9 cellular contexts compared by ENCODE assay signal in the genomic region with DNA sequence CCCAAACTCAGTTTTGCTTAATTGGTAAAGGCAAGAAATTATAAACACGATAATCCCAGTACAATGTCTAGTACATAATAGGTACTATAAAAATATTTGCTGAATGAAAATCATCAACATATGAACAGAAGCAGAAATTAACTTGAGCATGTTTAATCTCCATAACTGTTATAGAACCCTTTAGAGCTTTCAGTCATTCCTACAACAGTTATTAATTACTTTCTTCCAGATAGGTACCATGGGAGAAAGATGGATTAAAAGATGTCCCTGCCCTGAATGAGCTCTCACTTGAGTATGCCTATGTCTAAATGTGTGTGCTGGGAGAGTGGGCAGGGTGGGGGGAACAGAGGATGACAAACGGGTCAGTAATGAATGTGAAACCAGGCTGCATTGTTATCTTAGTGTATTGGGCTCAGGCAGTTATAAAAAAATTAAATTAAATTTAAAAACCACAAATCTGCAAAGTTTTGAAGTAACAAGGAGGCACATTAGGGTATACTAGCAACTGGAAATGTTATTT. TPM values are rescaled to one million over a fixed set of nuclear protein-coding genes. Genes with fewer than 3 reads are reported as not detected.
DNase-seq lines count a peak whose midpoint lies in the region; ATAC-seq, FAIRE-seq and TF ChIP-seq lines count a peak whose summit lies in the region.
"Had no signal": no experiment of that assay in that cellular context is flagged by ENCODE, and none has a peak within 500 bp of the region (broad histone marks: within the 10 kb centered on the region; RNA-seq: fewer than 3 reads in every experiment).

No MANE protein-coding gene starts in this region.

- no peaks in the 10 kb centered on the region for H3K27me3 Mint-ChIP-seq in activated naive CD8-positive, alpha-beta T cell treated with anti-CD3 and anti-CD28 coated beads for 36 hours

- H3K27ac ChIP-seq in heart left ventricle, result peak overlapping the region; percentile 18 to 97 (median 94)
- no peak overlapping the region for H3K27ac ChIP-seq in HepG2 (ENCODE audit: extremely low read length, insufficient read depth, low read length)
- peak overlapping the region; percentile 88 for H3K27ac ChIP-seq in upper lobe of right lung

- peak overlapping the region in 11 of 12 donors; percentile 75 to 96 (median 83) for H3K4me3 ChIP-seq in heart left ventricle
- H3K4me3 ChIP-seq in HepG2 (replicated peaks in 1 of 3; ENCODE audit: insufficient read depth in 1 of 3, low read depth in 2 of 3, low read length in 3 of 3), result peak overlapping the region in 1 of 3 experiments; percentile 97; a peak in 3 of 6 replicates
- peak overlapping the region; percentile 79 for H3K4me3 ChIP-seq in upper lobe of right lung

- peak overlapping the region; percentile 90 for H3K4me2 ChIP-seq in HepG2 (ENCODE audit: low read depth, low read length)

- H3K4me1 ChIP-seq in heart left ventricle (peaks cover 9 to 82% (median 51%) of the 10 kb centered on the region in 12 donors), HepG2 (ENCODE audit: insufficient read depth, low read length) (peaks cover 43% of the 10 kb centered on the region), upper lobe of right lung (peaks cover 52% of the 10 kb centered on the region)

- H3K9ac ChIP-seq in HepG2 (ENCODE audit: insufficient read depth, low read depth, low read length), result no peak overlapping the region

- CTCF ChIA-PET in HepG2 (lab: Yijun Ruan, JAX; ENCODE audit: low intra/inter-chr PET ratio, low total read pairs), result no interaction called here

- H3K79me2 ChIP-seq in HepG2 (ENCODE audit: insufficient read depth, low read length), result peaks cover 66% of the 10 kb centered on the region

- no peak for TF ChIP-seq RAD21 in HepG2 (CRISPR knock-in tag; IDR thresholded peaks at IDR 0.05)

- no peaks in the 10 kb centered on the region for H3K27me3 ChIP-seq in heart left ventricle
- no peaks in the 10 kb centered on the region for H3K27me3 ChIP-seq in HepG2 (ENCODE audit: control insufficient read depth in 1 of 2, insufficient read depth in 2 of 2, low read length in 2 of 2)
- no peaks in the 10 kb centered on the region for H3K27me3 ChIP-seq in upper lobe of right lung

- H3K4me1 Mint-ChIP-seq in activated naive CD8-positive, alpha-beta T cell treated with anti-CD3 and anti-CD28 coated beads for 36 hours, result peaks cover 54% of the 10 kb centered on the region

- peaks cover 4% of the 10 kb centered on the region for H3K36me3 Mint-ChIP-seq in activated naive CD8-positive, alpha-beta T cell treated with anti-CD3 and anti-CD28 coated beads for 36 hours

- intact Hi-C loops in heart left ventricle (cut with DNase I), result loop anchor here in 8 of 10 donors (5.0 to 10.0 kb wide), 10 partner anchors 44 to 552 kb away; a partner anchor contains a TSS
- intact Hi-C loops in Right ventricle myocardium inferior (cut with DNase I), result loop anchor here (5.0 kb wide), 2 partner anchors 94 to 106 kb away; no protein-coding TSS in a partner anchor
- intact Hi-C loops in HepG2 (cut with micrococcal nuclease; ENCODE audit: unreplicated experiment), result no loop called here
- intact Hi-C loops in upper lobe of right lung (cut with DNase I), result no loop called here

- H3K4me3 Mint-ChIP-seq in activated naive CD8-positive, alpha-beta T cell treated with anti-CD3 and anti-CD28 coated beads for 36 hours, result peak overlapping the region; percentile 47

- TF ChIP-seq POLR2A in heart left ventricle (IDR thresholded peaks at IDR 0.05) (no peak), HepG2 (IDR thresholded peaks at IDR 0.05; ENCODE audit: insufficient read depth in 1 of 2, low read depth in 2 of 2, low read length in 2 of 2) (no peak)

- H3K9me3 ChIP-seq in heart left ventricle (no peaks in the 10 kb centered on the region), HepG2 (ENCODE audit: low read length) (no peaks in the 10 kb centered on the region), upper lobe of right lung (no peaks in the 10 kb centered on the region)

- peaks cover 3% of the 10 kb centered on the region; the same call in 1 of the 2 replicates for H4K20me1 ChIP-seq in HepG2 (ENCODE audit: insufficient read depth, low read length)

- BruUV-seq in HepG2 (replicated peaks; lab: Mats Ljungman, UMichigan), result TSS peak; percentile 44

- DNase-seq in heart left ventricle (no peak), Right ventricle myocardium inferior (ENCODE audit: missing footprints) (no peak), HepG2 (ENCODE audit: low spot score) (no peak), upper lobe of right lung (no peak), NCI-H526 (lab: John Stamatoyannopoulos, UW) (no peak), NCI-H69 (lab: John Stamatoyannopoulos, UW) (no peak), HPDE6-E6E7 (ENCODE audit: extremely low spot score) (no peak)
- no peak for DNase-seq in activated naive CD8-positive, alpha-beta T cell treated with anti-CD3 and anti-CD28 coated beads for 36 hours

- H3K27ac Mint-ChIP-seq in activated naive CD8-positive, alpha-beta T cell treated with anti-CD3 and anti-CD28 coated beads for 36 hours, result no peak overlapping the region

- TF ChIP-seq EP300 in HepG2 (IDR thresholded peaks at IDR 0.05; ENCODE audit: low read depth in 2 of 2, low read length in 2 of 2) (no peak), HepG2 (CRISPR knock-in tag; IDR thresholded peaks at IDR 0.05; ENCODE audit: borderline replicate concordance) (no peak)

- FAIRE-seq in HepG2 (lab: Jason Lieb, UNC), result no peak

- whole genome bisulfite sequencing in heart left ventricle, 4 donors, result 22 to 31% (median 26%) methylated on average over 2 of the region's 2 CpGs
- WGBS in HepG2 (ENCODE audit: low lambda C conversion rate), result 60% methylated on average over 2 of the region's 2 CpGs

- TF ChIP-seq CTCF in heart left ventricle (IDR thresholded peaks at IDR 0.05), result no peak
- TF ChIP-seq CTCF in HepG2 (CRISPR knock-in tag; IDR thresholded peaks at IDR 0.05), result no peak
- no peak for TF ChIP-seq CTCF in upper lobe of right lung (IDR thresholded peaks at IDR 0.05)

- peaks cover 2% of the 10 kb centered on the region for H3K9me3 Mint-ChIP-seq in activated naive CD8-positive, alpha-beta T cell treated with anti-CD3 and anti-CD28 coated beads for 36 hours

- no peak for ATAC-seq in heart left ventricle
- ATAC-seq in Right ventricle myocardium inferior, result no peak
- ATAC-seq in HepG2, result no peak
- ATAC-seq in upper lobe of right lung, result no peak
- ATAC-seq: HCT116 had no signal

- in situ Hi-C loops in HepG2 (cut with HindIII; ENCODE audit: extremely low pct_ligation_motif_present, low pct_unique_long_range_greater_than_20kb), result no loop called here

- H2AFZ ChIP-seq in HepG2 (ENCODE audit: low read length), result no peak overlapping the region

- POLR2A ChIA-PET in HepG2 (lab: Yijun Ruan, JAX), result no interaction called here

- H3K36me3 ChIP-seq in heart left ventricle (no peaks in the 10 kb centered on the region), HepG2 (replicated peaks in 1 of 2; ENCODE audit: control insufficient read depth in 1 of 2, insufficient read depth in 2 of 2, low read length in 2 of 2) (no peaks in the 10 kb centered on the region), upper lobe of right lung (no peaks in the 10 kb centered on the region)

TF ChIP-seq in HepG2, 621 proteins besides CTCF, POLR2A, EP300 and RAD21 (continues in another document):
- TF ChIP-seq ZNF878 (CRISPR knock-in tag; IDR thresholded peaks at IDR 0.05) (no peak), ATAD3A (CRISPR knock-in tag; IDR thresholded peaks at IDR 0.05) (no peak), ZNF557 (CRISPR knock-in tag; IDR thresholded peaks at IDR 0.05) (no peak)

RNA-seq across cellular contexts. Expression of a gene that starts 2.4 kb away (rescaled TPM):
- total RNA-seq in heart left ventricle, result 10 to 100 TPM; 48.4 to 80.6 (median 72.8) TPM
- 10 to 100 TPM; 19.9 to 21.8 TPM for polyA plus RNA-seq in heart left ventricle
- 66.1 TPM for total RNA-seq in Right ventricle myocardium inferior
- total RNA-seq in activated naive CD8-positive, alpha-beta T cell treated with anti-CD3 and anti-CD28 coated beads for 36 hours, result 10 to 100 TPM; 53.5 to 55.0 TPM
- total RNA-seq in HepG2 (2016; rRNA removed; fragmentation: Illumina TruSeq; extraction: Trizol), result 19.3 and 33.6 TPM in 2 replicates
- 18.9 and 24.9 TPM in 2 replicates for total RNA-seq in HepG2 (2016; cell fraction: cytosol; rRNA removed; fragmentation: Illumina TruSeq; extraction: Trizol; ENCODE audit: low read depth)
- 18.3 and 30.7 TPM in 2 replicates for total RNA-seq in HepG2 (2016; cell fraction: insoluble cytoplasmic fraction; rRNA removed; fragmentation: Illumina TruSeq; extraction: Trizol)
- 20.2 and 23.7 TPM in 2 replicates for total RNA-seq in HepG2 (2016; cell fraction: membrane; rRNA removed; fragmentation: Illumina TruSeq; extraction: Trizol)
- 19.4 and 20.2 TPM in 2 replicates for total RNA-seq in HepG2 (2016; cell fraction: nucleus; rRNA removed; fragmentation: Illumina TruSeq; extraction: Trizol)
- polyA plus RNA-seq in HepG2 (2011; rRNA removed), result 13.5 and 14.3 TPM in 2 replicates
- polyA plus RNA-seq in HepG2 (2011; cell fraction: cytosol; rRNA removed), result 6.6 and 11.7 TPM in 2 replicates
- 11.1 and 13.7 TPM in 2 replicates for polyA plus RNA-seq in HepG2 (2011; cell fraction: nucleus; rRNA removed)
- polyA plus RNA-seq in HepG2 (2012), result 17.2 and 18.4 TPM in 2 replicates
- polyA plus RNA-seq in HepG2 (2016; cell fraction: cytosol; fragmentation: Illumina TruSeq; extraction: Trizol; ENCODE audit: low read depth), result 1.9 and 2.1 TPM in 2 replicates
- 22.3 and 23.1 TPM in 2 replicates for polyA plus RNA-seq in HepG2 (2016; cell fraction: insoluble cytoplasmic fraction; fragmentation: Illumina TruSeq; extraction: Trizol; ENCODE audit: low read depth)
- 7.0 and 7.5 TPM in 2 replicates for polyA plus RNA-seq in HepG2 (2016; cell fraction: membrane; fragmentation: Illumina TruSeq; extraction: Trizol; ENCODE audit: low read depth)
- polyA plus RNA-seq in HepG2 (2016; cell fraction: nucleus; fragmentation: Illumina TruSeq; extraction: Trizol; ENCODE audit: insufficient read depth, low read depth), result 18.0 and 18.2 TPM in 2 replicates
- polyA minus RNA-seq in HepG2 (2011; rRNA and poly(A)+ RNA removed; ENCODE audit: low replicate concordance), result 20.3 and 23.0 TPM in 2 replicates
- 28.8 and 39.2 TPM in 2 replicates for polyA minus RNA-seq in HepG2 (2011; cell fraction: cytosol; rRNA and poly(A)+ RNA removed)
- polyA minus RNA-seq in HepG2 (2011; cell fraction: nucleus; rRNA and poly(A)+ RNA removed), result 39.4 and 39.5 TPM in 2 replicates
- total RNA-seq in upper lobe of right lung, result 88.5 TPM

Comparison
In these comparisons a context has a peak if more than half of its experiments do, and no peak if none do; other contexts are left out.
1. intact Hi-C loops: an anchor here in heart left ventricle (5.0 to 10.0 kb wide) and Right ventricle myocardium inferior (5.0 kb wide); none called in HepG2 and upper lobe of right lung.